1 cellular context compared by ENCODE assay signal in the genomic region with DNA sequence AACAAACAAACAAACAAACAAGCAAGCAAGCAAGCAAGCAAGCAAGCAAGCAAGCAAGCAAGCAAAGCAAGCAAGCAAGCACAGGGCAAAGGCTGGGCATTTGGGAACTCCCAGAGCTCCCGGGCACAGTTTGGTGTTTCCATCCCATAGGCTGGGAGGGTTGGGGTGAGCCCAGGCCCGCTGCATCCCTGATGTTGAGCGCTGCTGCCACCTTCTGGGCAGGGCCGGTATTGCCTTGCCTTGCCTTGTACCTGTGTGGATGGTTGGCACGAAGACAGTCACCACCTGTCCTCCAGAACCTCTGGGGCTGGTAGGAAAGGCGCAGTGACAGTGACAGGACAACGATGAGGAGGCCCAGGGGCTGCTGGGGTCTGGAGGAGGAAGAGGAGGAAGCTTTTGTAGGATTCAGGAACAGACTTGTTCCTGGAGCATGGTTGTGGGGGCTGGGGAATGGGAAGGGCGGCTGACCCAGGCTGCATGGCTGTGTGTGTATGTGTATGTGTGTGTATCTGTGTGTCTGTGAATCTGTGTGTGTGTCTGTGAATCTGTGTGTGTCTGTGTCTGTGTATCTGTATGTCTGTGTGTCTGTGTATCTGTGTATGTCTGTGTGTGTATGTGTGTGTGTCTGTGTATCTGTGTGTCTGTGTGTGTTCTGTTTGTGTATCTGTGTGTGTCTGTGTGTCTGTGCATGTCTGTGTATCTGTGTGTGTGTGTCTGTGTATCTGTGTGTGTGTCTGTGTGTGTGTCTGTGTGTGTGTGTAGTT.
TF ChIP-seq lines count a peak whose summit lies in the region.

No MANE protein-coding gene starts in this region.

TF ChIP-seq in HEK293, 187 proteins besides CTCF, POLR2A, EP300 and RAD21 (continued from another document):
- TF ChIP-seq, protein P1, sequence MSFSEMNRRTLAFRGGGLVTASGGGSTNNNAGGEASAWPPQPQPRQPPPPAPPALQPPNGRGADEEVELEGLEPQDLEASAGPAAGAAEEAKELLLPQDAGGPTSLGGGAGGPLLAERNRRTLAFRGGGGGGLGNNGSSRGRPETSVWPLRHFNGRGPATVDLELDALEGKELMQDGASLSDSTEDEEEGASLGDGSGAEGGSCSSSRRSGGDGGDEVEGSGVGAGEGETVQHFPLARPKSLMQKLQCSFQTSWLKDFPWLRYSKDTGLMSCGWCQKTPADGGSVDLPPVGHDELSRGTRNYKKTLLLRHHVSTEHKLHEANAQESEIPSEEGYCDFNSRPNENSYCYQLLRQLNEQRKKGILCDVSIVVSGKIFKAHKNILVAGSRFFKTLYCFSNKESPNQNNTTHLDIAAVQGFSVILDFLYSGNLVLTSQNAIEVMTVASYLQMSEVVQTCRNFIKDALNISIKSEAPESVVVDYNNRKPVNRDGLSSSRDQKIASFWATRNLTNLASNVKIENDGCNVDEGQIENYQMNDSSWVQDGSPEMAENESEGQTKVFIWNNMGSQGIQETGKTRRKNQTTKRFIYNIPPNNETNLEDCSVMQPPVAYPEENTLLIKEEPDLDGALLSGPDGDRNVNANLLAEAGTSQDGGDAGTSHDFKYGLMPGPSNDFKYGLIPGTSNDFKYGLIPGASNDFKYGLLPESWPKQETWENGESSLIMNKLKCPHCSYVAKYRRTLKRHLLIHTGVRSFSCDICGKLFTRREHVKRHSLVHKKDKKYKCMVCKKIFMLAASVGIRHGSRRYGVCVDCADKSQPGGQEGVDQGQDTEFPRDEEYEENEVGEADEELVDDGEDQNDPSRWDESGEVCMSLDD (tag by site-specific recombination; IDR thresholded peaks at IDR 0.05), result no peak
- no peak for TF ChIP-seq ZNF16 (tag by site-specific recombination; IDR thresholded peaks at IDR 0.05; ENCODE audit: low read depth)
- TF ChIP-seq ZNF311 (tag by site-specific recombination; IDR thresholded peaks at IDR 0.05; ENCODE audit: borderline replicate concordance), result 0 out of 2 replicates have a peak, but pooled peaks have one; percentile 64
- 0 out of 2 replicates have a peak, but pooled peaks have one; percentile 18 for TF ChIP-seq INSM2 (tag by site-specific recombination; IDR thresholded peaks at IDR 0.05)
- TF ChIP-seq IKZF3 (tag by site-specific recombination; IDR thresholded peaks at IDR 0.05), result no peak
- 0 out of 2 replicates have a peak, but pooled peaks have one; percentile 49 for TF ChIP-seq ZNF391 (tag by site-specific recombination; IDR thresholded peaks at IDR 0.05; ENCODE audit: borderline replicate concordance, low read depth)
- TF ChIP-seq, protein P2, sequence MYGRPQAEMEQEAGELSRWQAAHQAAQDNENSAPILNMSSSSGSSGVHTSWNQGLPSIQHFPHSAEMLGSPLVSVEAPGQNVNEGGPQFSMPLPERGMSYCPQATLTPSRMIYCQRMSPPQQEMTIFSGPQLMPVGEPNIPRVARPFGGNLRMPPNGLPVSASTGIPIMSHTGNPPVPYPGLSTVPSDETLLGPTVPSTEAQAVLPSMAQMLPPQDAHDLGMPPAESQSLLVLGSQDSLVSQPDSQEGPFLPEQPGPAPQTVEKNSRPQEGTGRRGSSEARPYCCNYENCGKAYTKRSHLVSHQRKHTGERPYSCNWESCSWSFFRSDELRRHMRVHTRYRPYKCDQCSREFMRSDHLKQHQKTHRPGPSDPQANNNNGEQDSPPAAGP (tag by site-specific recombination; IDR thresholded peaks at IDR 0.05), result peak; percentile 57; the same call in 1 of the 2 replicates
- no peak for TF ChIP-seq ZNF707 (tag by site-specific recombination; IDR thresholded peaks at IDR 0.05)
- peak; percentile 82 for TF ChIP-seq ZEB2 (tag by site-specific recombination; IDR thresholded peaks at IDR 0.05)
- no peak for TF ChIP-seq ZBTB7A (tag by site-specific recombination; IDR thresholded peaks at IDR 0.05; ENCODE audit: low read depth)
- TF ChIP-seq OSR2 (tag by site-specific recombination; IDR thresholded peaks at IDR 0.05), result no peak
- no peak for TF ChIP-seq KLF7 (tag by site-specific recombination; IDR thresholded peaks at IDR 0.05; ENCODE audit: borderline replicate concordance)
- TF ChIP-seq ZNF776 (tag by site-specific recombination; IDR thresholded peaks at IDR 0.05; ENCODE audit: borderline replicate concordance), result no peak
- TF ChIP-seq SALL2 (tag by site-specific recombination; IDR thresholded peaks at IDR 0.05; ENCODE audit: borderline replicate concordance), result 0 out of 2 replicates have a peak, but pooled peaks have one; percentile 71
- peak; percentile 13; the same call in 1 of the 2 replicates for TF ChIP-seq SCRT1 (tag by site-specific recombination; IDR thresholded peaks at IDR 0.05; ENCODE audit: borderline replicate concordance)
- TF ChIP-seq AEBP2 (tag by site-specific recombination; IDR thresholded peaks at IDR 0.05; ENCODE audit: borderline replicate concordance), result no peak
- TF ChIP-seq, protein P3, sequence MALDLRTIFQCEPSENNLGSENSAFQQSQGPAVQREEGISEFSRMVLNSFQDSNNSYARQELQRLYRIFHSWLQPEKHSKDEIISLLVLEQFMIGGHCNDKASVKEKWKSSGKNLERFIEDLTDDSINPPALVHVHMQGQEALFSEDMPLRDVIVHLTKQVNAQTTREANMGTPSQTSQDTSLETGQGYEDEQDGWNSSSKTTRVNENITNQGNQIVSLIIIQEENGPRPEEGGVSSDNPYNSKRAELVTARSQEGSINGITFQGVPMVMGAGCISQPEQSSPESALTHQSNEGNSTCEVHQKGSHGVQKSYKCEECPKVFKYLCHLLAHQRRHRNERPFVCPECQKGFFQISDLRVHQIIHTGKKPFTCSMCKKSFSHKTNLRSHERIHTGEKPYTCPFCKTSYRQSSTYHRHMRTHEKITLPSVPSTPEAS (tag by site-specific recombination; IDR thresholded peaks at IDR 0.05), result peak; percentile 99
- TF ChIP-seq GLIS1 (tag by site-specific recombination; IDR thresholded peaks at IDR 0.05), result no peak
- 0 out of 2 replicates have a peak, but pooled peaks have one; percentile 20 for TF ChIP-seq SP7 (tag by site-specific recombination; IDR thresholded peaks at IDR 0.05)
- no peak for TF ChIP-seq ZNF830 (tag by site-specific recombination; IDR thresholded peaks at IDR 0.05; ENCODE audit: low read depth)
- 0 out of 2 replicates have a peak, but pooled peaks have one; percentile 30 for TF ChIP-seq KLF16 (tag by site-specific recombination; IDR thresholded peaks at IDR 0.05)
- TF ChIP-seq, protein P4, sequence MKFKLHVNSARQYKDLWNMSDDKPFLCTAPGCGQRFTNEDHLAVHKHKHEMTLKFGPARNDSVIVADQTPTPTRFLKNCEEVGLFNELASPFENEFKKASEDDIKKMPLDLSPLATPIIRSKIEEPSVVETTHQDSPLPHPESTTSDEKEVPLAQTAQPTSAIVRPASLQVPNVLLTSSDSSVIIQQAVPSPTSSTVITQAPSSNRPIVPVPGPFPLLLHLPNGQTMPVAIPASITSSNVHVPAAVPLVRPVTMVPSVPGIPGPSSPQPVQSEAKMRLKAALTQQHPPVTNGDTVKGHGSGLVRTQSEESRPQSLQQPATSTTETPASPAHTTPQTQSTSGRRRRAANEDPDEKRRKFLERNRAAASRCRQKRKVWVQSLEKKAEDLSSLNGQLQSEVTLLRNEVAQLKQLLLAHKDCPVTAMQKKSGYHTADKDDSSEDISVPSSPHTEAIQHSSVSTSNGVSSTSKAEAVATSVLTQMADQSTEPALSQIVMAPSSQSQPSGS (tag by site-specific recombination; IDR thresholded peaks at IDR 0.05; ENCODE audit: low read depth), result no peak
